In the genomic region with DNA sequence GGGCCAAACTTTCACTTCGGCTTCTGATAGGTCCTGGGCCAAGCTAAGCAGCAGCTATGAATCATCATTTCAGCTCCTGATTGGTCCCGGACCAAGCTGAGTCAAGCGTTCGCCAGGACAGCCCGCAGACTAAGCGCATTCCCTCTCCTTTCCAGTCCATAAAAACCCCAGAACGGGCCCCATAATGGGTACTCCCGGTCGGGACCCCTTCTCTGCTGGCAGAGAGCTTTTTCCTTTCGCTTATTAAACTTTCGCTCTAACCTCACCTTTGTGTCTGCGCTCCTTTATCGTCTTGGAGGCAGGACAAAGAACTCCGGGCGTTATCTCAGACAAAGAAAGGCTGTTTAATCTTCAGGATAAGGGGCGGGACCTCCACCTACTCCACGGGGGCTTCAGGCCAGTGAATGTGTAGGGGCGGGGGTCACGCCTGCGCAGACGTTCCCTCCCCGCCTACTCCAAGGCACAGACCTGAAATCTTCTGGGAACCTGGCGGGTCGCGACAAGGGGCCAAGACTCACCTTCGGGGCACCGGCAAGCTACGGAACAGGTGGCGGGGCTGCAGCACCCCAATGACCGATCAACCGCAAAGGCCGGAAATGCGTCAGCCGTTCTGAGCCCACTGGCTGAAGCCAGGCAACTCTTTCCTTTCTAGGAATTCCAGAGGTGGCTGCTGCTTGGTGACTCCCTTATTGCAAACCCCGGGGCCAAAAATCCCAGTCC, we compare ENCODE assay signal across 8 cellular contexts. TPM values are rescaled to one million over a fixed set of nuclear protein-coding genes. Genes with fewer than 3 reads are reported as not detected.
DNase-seq lines count a peak whose midpoint lies in the region; ATAC-seq, FAIRE-seq and TF ChIP-seq lines count a peak whose summit lies in the region.

Gene ZSCAN31 (minus strand): TSS at position 585 of the 720 bp plus-strand sequence. CDS start 6,465 bp downstream, outside the sequence.

- peak within 1 kb of the TSS; percentile 98 to 99 for H3K27ac ChIP-seq in kidney (ENCODE audit: low read depth in 2 of 2, low read length in 2 of 2)

- H3K27ac Mint-ChIP-seq in chondrocyte (ENCODE audit: unreplicated experiment) = no peak within 1 kb of the TSS

- peak; percentile 99 for DNase-seq in NCI-H2227 treated with DMSO at 0.1 percent for 48 hours (lab: John Stamatoyannopoulos, UW)
- peak; percentile 52 to 54 for DNase-seq in activated CD4-positive, alpha-beta T cell treated with anti-CD3 and anti-CD28 coated beads for 24 hours (ENCODE audit: low read depth in 2 of 2)
- peak; percentile 95 for DNase-seq in chondrocyte (ENCODE audit: low spot score)
- peak; percentile 97 for DNase-seq in kidney
- DNase-seq in stimulated activated CD4-positive, alpha-beta T cell treated with anti-CD3 and anti-CD28 coated beads, Interleukin-15, amount 100 ng/mL, for 24 hours = peak; percentile 81

- H3K4me1 Mint-ChIP-seq in chondrocyte (ENCODE audit: low read depth) = peaks cover 3% of the 10 kb centered on the region

- peaks cover 4% of the 10 kb centered on the region for H3K9me3 Mint-ChIP-seq in chondrocyte (ENCODE audit: low read depth)

- H3K4me3 Mint-ChIP-seq in chondrocyte (ENCODE audit: unreplicated experiment) = no peak within 1 kb of the TSS

- no peaks in the 10 kb centered on the region for H3K9me3 ChIP-seq in kidney (ENCODE audit: control insufficient read depth in 1 of 2, low read length in 2 of 2)

- no peaks in the 10 kb centered on the region for H3K27me3 Mint-ChIP-seq in chondrocyte (ENCODE audit: low read depth)

- H3K9ac ChIP-seq in kidney (ENCODE audit: low read length in 2 of 2) = peak within 1 kb of the TSS; percentile 94 to 95

- H3K36me3 ChIP-seq in kidney (ENCODE audit: control insufficient read depth in 1 of 2, insufficient read depth in 2 of 2, low read length in 2 of 2) = no peaks in the 10 kb centered on the region

- FAIRE-seq in A204.1 (lab: Jason Lieb, UNC) = peak; percentile 96
- peak; percentile 97 for FAIRE-seq in kidney (lab: Jason Lieb, UNC)

- TF ChIP-seq CTCF in chondrocyte (IDR thresholded peaks at IDR 0.05) = no peak
- TF ChIP-seq CTCF in kidney (IDR thresholded peaks at IDR 0.05; ENCODE audit: borderline replicate concordance, extremely low read depth, insufficient read depth) = no peak

- intact Hi-C loops in kidney (cut with DNase I) = no loop called here

- H3K4me3 ChIP-seq in kidney (ENCODE audit: low read length in 2 of 2) = peak within 1 kb of the TSS; percentile 86 to 88

- peaks cover 0 to 7% of the 10 kb centered on the region in 2 donors for H3K4me1 ChIP-seq in kidney (ENCODE audit: control insufficient read depth in 1 of 2, insufficient read depth in 1 of 2, low read depth in 1 of 2, low read length in 2 of 2)

- peak; percentile 88 for ATAC-seq in GM18868 (IDR thresholded peaks at IDR 0.05; ENCODE audit: unreplicated experiment)
- peak; percentile 71 for ATAC-seq in HG03097 (IDR thresholded peaks at IDR 0.05; ENCODE audit: low FRiP score, unreplicated experiment)

- H3K36me3 Mint-ChIP-seq in chondrocyte (ENCODE audit: low read depth) = no peaks in the 10 kb centered on the region

RNA-seq across cellular contexts. Expression of gene ZSCAN31, which starts in this region (rescaled TPM):
- total RNA-seq in chondrocyte = 1.8 to 2.6 TPM (median 2.0 TPM) in 3 replicates
- total RNA-seq in kidney = 6.3 TPM
- 4.1 TPM for polyA plus RNA-seq in kidney (ENCODE audit: insufficient read depth, low read depth, low replicate concordance)

Comparison
In these comparisons a context has a peak if more than half of its experiments do, and no peak if none do; other contexts are left out.
1. Peak in every context shown above with its lines: DNase-seq, ATAC-seq, H3K4me3 ChIP-seq and H3K27ac ChIP-seq.